8 cellular contexts compared by ENCODE assay signal in genomic region chr12:109279525-109279924, GRCh38. TPM values are rescaled to one million over a fixed set of nuclear protein-coding genes. Genes with fewer than 3 reads are reported as not detected.
"Had no signal": no experiment of that assay in that cellular context is flagged by ENCODE, and none has a peak within 500 bp of the region (broad histone marks: within the 10 kb centered on the region; RNA-seq: fewer than 3 reads in every experiment).

No MANE protein-coding gene starts in this region.

- H3K27ac ChIP-seq: HL-60 had no signal

- H3K4me3 Mint-ChIP-seq: GM23338, H9 had no signal

- H3K9me3 Mint-ChIP-seq: GM23338, H9 had no signal

- H3K4me3 ChIP-seq: GM23338, K562 had no signal

- ATAC-seq: GM23338, HepG2, K562 had no signal

- DNase-seq: H9, HCEC 1CT, KG1 had no signal

- H3K4me2 ChIP-seq: GM23338 had no signal

- H2AFZ ChIP-seq: GM23338 had no signal

RNA-seq across cellular contexts. Expression of gene FOXN4, which starts 29.6 kb away (rescaled TPM):
- total RNA-seq: HT1080, K562 had no signal
- polyA plus RNA-seq: HepG2, K562 had no signal
